11 cellular contexts compared by ENCODE assay signal in the genomic region with DNA sequence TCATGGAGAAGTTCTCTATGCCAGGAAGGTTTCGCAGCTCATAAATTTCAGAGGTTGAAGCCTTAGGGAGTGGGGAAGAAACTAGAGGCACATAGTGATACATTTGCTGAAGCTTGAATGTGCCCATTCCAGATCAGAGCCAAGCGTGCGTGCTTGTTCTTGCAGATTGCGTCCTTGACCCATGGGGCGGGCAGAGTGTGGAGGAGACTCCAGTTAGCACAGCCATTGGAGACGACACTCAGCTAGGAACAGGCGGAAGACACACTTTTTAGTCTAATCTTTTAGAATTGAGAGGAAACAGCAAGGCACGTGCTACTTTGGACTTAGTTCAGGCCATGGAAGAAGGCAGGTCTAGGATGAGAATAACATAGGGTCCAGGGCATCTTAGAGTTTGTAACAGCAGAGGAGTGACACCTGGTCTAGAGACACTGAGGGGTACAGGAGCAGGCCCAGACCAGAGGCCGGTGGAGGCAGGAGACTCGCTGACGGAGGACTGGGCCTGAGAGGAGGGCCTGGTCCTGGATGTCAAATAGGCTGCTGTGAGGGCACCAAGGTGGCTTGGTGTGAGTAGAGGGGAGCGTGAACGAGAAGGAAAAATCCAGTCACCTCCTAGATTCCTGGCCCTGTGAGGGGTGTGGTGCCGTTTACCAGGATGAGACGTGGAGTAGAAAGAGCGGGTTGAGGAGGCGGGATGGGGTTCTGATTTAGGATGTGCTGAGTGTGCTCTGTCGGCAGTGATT.
"Had no signal": no experiment of that assay in that cellular context is flagged by ENCODE, and none has a peak within 500 bp of the region (broad histone marks: within the 10 kb centered on the region; RNA-seq: fewer than 3 reads in every experiment).

No MANE protein-coding gene starts in this region.

- H3K27ac ChIP-seq: left lung, ovary had no signal

- H3K4me3 ChIP-seq: left lung, ovary had no signal

- H3K4me1 ChIP-seq: left lung had no signal

- H3K4me3 Mint-ChIP-seq: brain, T-helper 17 cell had no signal

- DNase-seq: activated CD4-positive, CD25-positive, alpha-beta regulatory T cell; activated naive CD4-positive, alpha-beta T cell; amniotic stem cell; left lung; ovary; SHP77 treated with DMSO at 0.1 percent for 48 hours; stimulated activated CD4-positive, alpha-beta T cell treated with anti-CD3 and anti-CD28 coated beads, Interleukin-15, amount 100 ng/mL, for 24 hours; stimulated activated CD4-positive, alpha-beta T cell treated with anti-CD3 and anti-CD28 coated beads, Interleukin-4, amount 100 ng/mL, for 24 hours; T-helper 17 cell; trophoblast cell had no signal

- H3K36me3 ChIP-seq: ovary had no signal

- H3K27me3 Mint-ChIP-seq: T-helper 17 cell had no signal

- H3K27ac Mint-ChIP-seq: T-helper 17 cell had no signal

- H3K9me3 ChIP-seq: ovary had no signal

- H3K27me3 ChIP-seq: left lung, ovary had no signal

- ATAC-seq: left lung, T-helper 17 cell had no signal
